Comparison of ENCODE assay signal across 14 cellular contexts in genomic region chr17:35160354-35161201, GRCh38. TPM values are rescaled to one million over a fixed set of nuclear protein-coding genes. Genes with fewer than 3 reads are reported as not detected.
A peak's percentile ranks its signal among the peaks of the same experiment; 100 is the strongest.
DNase-seq lines count a peak whose midpoint lies in the region; ATAC-seq and TF ChIP-seq lines count a peak whose summit lies in the region.
"Had no signal": no experiment of that assay in that cellular context is flagged by ENCODE, and none has a peak within 500 bp of the region (broad histone marks: within the 10 kb centered on the region; RNA-seq: fewer than 3 reads in every experiment).

No MANE protein-coding gene starts in this region.

- ATAC-seq in CD8-positive, alpha-beta T cell, result peak; percentile 73
- peak; percentile 79 to 81 for ATAC-seq in natural killer cell treated with Interleukin-12 subunit alpha and Interleukin-12 subunit beta and Interleukin-15 and Interleukin-18, amount 100 ng/mL, for 72 hours

- no peak for TF ChIP-seq CTCF in CD8-positive, alpha-beta T cell (IDR thresholded peaks at IDR 0.05)

- H3K9me3 Mint-ChIP-seq in CD8-positive, alpha-beta T cell, result peaks cover 3% of the 10 kb centered on the region
- no peaks in the 10 kb centered on the region for H3K9me3 Mint-ChIP-seq in T-helper 2 cell treated with Interferon-gamma antibody and Interleukin-4, amounts not matched to agents 5 μg/mL and 100 μg/mL, for 36 hours
- H3K9me3 Mint-ChIP-seq in natural killer cell treated with Interleukin-12 subunit alpha and Interleukin-12 subunit beta and Interleukin-15 and Interleukin-18, amount 100 ng/mL, for 72 hours, result no peaks in the 10 kb centered on the region

- peak overlapping the region; percentile 95 for H3K27ac Mint-ChIP-seq in CD8-positive, alpha-beta T cell
- H3K27ac Mint-ChIP-seq in T-helper 2 cell treated with Interferon-gamma antibody and Interleukin-4, amounts not matched to agents 5 μg/mL and 100 μg/mL, for 36 hours, result peak overlapping the region; percentile 80
- peak overlapping the region; percentile 83 to 85 for H3K27ac Mint-ChIP-seq in natural killer cell treated with Interleukin-12 subunit alpha and Interleukin-12 subunit beta and Interleukin-15 and Interleukin-18, amount 100 ng/mL, for 72 hours

- no peaks in the 10 kb centered on the region for H3K9me3 ChIP-seq in CD8-positive, alpha-beta T cell (ENCODE audit: low read length)
- H3K9me3 ChIP-seq: stomach had no signal

- H3K27me3 ChIP-seq in CD8-positive, alpha-beta T cell (ENCODE audit: insufficient read depth, low read length), result no peaks in the 10 kb centered on the region

- DNase-seq in CD8-positive, alpha-beta T cell, result peak in 5 of 7 experiments; percentile 23 to 71 (median 55)
- DNase-seq in T-helper 2 cell treated with Interferon-gamma antibody and Interleukin-4, amounts not matched to agents 5 μg/mL and 100 μg/mL, for 36 hours (ENCODE audit: low spot score), result no peak
- peak; percentile 23 for DNase-seq in activated naive CD4-positive, alpha-beta T cell treated with Interleukin-2 at 50 U/mL for 16 hours
- DNase-seq in natural killer cell treated with Interleukin-12 subunit alpha and Interleukin-12 subunit beta and Interleukin-15 and Interleukin-18, amount 100 ng/mL, for 72 hours (ENCODE audit: low spot score), result no peak
- DNase-seq in nucleus accumbens (lab: John Stamatoyannopoulos, UW) (no peak), NCI-H345 (lab: John Stamatoyannopoulos, UW) (no peak), pons (ENCODE audit: low spot score) (no peak), NCI-H2107 treated with DMSO at 0.1 percent for 48 hours (lab: John Stamatoyannopoulos, UW; ENCODE audit: unreplicated experiment) (no peak)
- DNase-seq: NCI-H1048, NCI-H526, stomach had no signal

- H3K36me3 ChIP-seq in CD8-positive, alpha-beta T cell (ENCODE audit: insufficient read depth, low read length), result no peaks in the 10 kb centered on the region
- H3K36me3 ChIP-seq: stomach had no signal

- intact Hi-C loops in CD8-positive, alpha-beta T cell (cut with DNase I, micrococcal nuclease), result loop anchor here in 1 of 2 experiments (1.0 kb wide), 1 partner anchor 18 kb away; the partner anchor contains the start of gene NLE1

- CTCF ChIA-PET in CD8-positive, alpha-beta T cell (lab: Charles Lee), result interaction anchor here (0.8 to 1.7 kb wide), 7 partner anchors 11 to 618 kb away, joined by 3 to 8 read pairs (median 3); no protein-coding TSS in a partner anchor

- peaks cover 56% of the 10 kb centered on the region for H3K4me1 Mint-ChIP-seq in CD8-positive, alpha-beta T cell (ENCODE audit: low read depth)
- peaks cover 34% of the 10 kb centered on the region for H3K4me1 Mint-ChIP-seq in T-helper 2 cell treated with Interferon-gamma antibody and Interleukin-4, amounts not matched to agents 5 μg/mL and 100 μg/mL, for 36 hours (ENCODE audit: low read depth)
- H3K4me1 Mint-ChIP-seq in natural killer cell treated with Interleukin-12 subunit alpha and Interleukin-12 subunit beta and Interleukin-15 and Interleukin-18, amount 100 ng/mL, for 72 hours (ENCODE audit: low read depth in 2 of 2), result peaks cover 36 to 37% of the 10 kb centered on the region in 2 donors

- H3K4me3 ChIP-seq in CD8-positive, alpha-beta T cell (ENCODE audit: low read depth, low read length), result peak overlapping the region; percentile 5
- H3K4me3 ChIP-seq: stomach had no signal

- no peaks in the 10 kb centered on the region for H3K27me3 Mint-ChIP-seq in CD8-positive, alpha-beta T cell (ENCODE audit: low read depth)
- H3K27me3 Mint-ChIP-seq in T-helper 2 cell treated with Interferon-gamma antibody and Interleukin-4, amounts not matched to agents 5 μg/mL and 100 μg/mL, for 36 hours (ENCODE audit: low read depth), result peaks cover 5% of the 10 kb centered on the region
- H3K27me3 Mint-ChIP-seq in natural killer cell treated with Interleukin-12 subunit alpha and Interleukin-12 subunit beta and Interleukin-15 and Interleukin-18, amount 100 ng/mL, for 72 hours, result no peaks in the 10 kb centered on the region

- peaks cover 53% of the 10 kb centered on the region for H3K4me1 ChIP-seq in CD8-positive, alpha-beta T cell (ENCODE audit: insufficient read depth, low read length)
- H3K4me1 ChIP-seq: stomach had no signal

- no peaks in the 10 kb centered on the region for H3K36me3 Mint-ChIP-seq in CD8-positive, alpha-beta T cell
- H3K36me3 Mint-ChIP-seq in T-helper 2 cell treated with Interferon-gamma antibody and Interleukin-4, amounts not matched to agents 5 μg/mL and 100 μg/mL, for 36 hours (ENCODE audit: low read depth), result peaks cover 2% of the 10 kb centered on the region
- H3K36me3 Mint-ChIP-seq in natural killer cell treated with Interleukin-12 subunit alpha and Interleukin-12 subunit beta and Interleukin-15 and Interleukin-18, amount 100 ng/mL, for 72 hours, result no peaks in the 10 kb centered on the region

- POLR2A ChIA-PET in CD8-positive, alpha-beta T cell (lab: Charles Lee), result interaction anchor here (0.9 to 1.9 kb wide), 13 partner anchors 12 to 649 kb away, joined by 3 to 13 read pairs (median 4); partner anchors contain the start of genes NLE1, SLFN12L, SLFN5 and TAF15

- peak overlapping the region; percentile 70 for H3K4me3 Mint-ChIP-seq in CD8-positive, alpha-beta T cell
- peak overlapping the region; percentile 59 for H3K4me3 Mint-ChIP-seq in T-helper 2 cell treated with Interferon-gamma antibody and Interleukin-4, amounts not matched to agents 5 μg/mL and 100 μg/mL, for 36 hours
- peak overlapping the region; percentile 81 for H3K4me3 Mint-ChIP-seq in natural killer cell treated with Interleukin-12 subunit alpha and Interleukin-12 subunit beta and Interleukin-15 and Interleukin-18, amount 100 ng/mL, for 72 hours

- peak overlapping the region; percentile 40 for H3K27ac ChIP-seq in CD8-positive, alpha-beta T cell (ENCODE audit: low read depth, low read length)
- H3K27ac ChIP-seq: stomach had no signal

RNA-seq across cellular contexts. Expression of gene UNC45B, which starts 13.0 kb away (rescaled TPM):
- total RNA-seq in CD8-positive, alpha-beta T cell, result under 1 TPM; 0.19 to 0.38 TPM
- under 1 TPM in 1 of 2 donors, not detected in 1; 0.14 TPM for total RNA-seq in natural killer cell treated with Interleukin-12 subunit alpha and Interleukin-12 subunit beta and Interleukin-15 and Interleukin-18, amount 100 ng/mL, for 72 hours
- total RNA-seq: lung microvascular endothelial cell had no signal

RNA-seq across cellular contexts. Expression of gene NLE1, which starts 18.5 kb away (rescaled TPM):
- 10 to 100 TPM in 1 of 2 experiments, 1 to 10 TPM in 1; 9.4 to 11.3 TPM for total RNA-seq in CD8-positive, alpha-beta T cell
- 10 to 100 TPM; 29.2 to 73.1 TPM for total RNA-seq in natural killer cell treated with Interleukin-12 subunit alpha and Interleukin-12 subunit beta and Interleukin-15 and Interleukin-18, amount 100 ng/mL, for 72 hours

RNA-seq across cellular contexts. Expression of gene SLC35G3, which starts 33.6 kb away (rescaled TPM):
- not detected for total RNA-seq in CD8-positive, alpha-beta T cell
- not detected for total RNA-seq in natural killer cell treated with Interleukin-12 subunit alpha and Interleukin-12 subunit beta and Interleukin-15 and Interleukin-18, amount 100 ng/mL, for 72 hours
- total RNA-seq: H1, lung microvascular endothelial cell, omental fat pad, stomach had no signal

RNA-seq across cellular contexts. Expression of gene FNDC8, which starts 39.2 kb away (rescaled TPM):
- not detected for total RNA-seq in CD8-positive, alpha-beta T cell
- not detected for total RNA-seq in natural killer cell treated with Interleukin-12 subunit alpha and Interleukin-12 subunit beta and Interleukin-15 and Interleukin-18, amount 100 ng/mL, for 72 hours
- total RNA-seq: H1, lung microvascular endothelial cell, omental fat pad, stomach had no signal

RNA-seq across cellular contexts. Expression of gene RAD51D, which starts 40.9 kb away (rescaled TPM):
- total RNA-seq in CD8-positive, alpha-beta T cell, result 1 to 10 TPM; 6.9 to 8.7 TPM
- total RNA-seq in natural killer cell treated with Interleukin-12 subunit alpha and Interleukin-12 subunit beta and Interleukin-15 and Interleukin-18, amount 100 ng/mL, for 72 hours, result 10 to 100 TPM; 27.8 to 68.3 TPM

Comparison
In these comparisons a context has a peak if more than half of its experiments do, and no peak if none do; other contexts are left out.
1. DNase-seq: peak in CD8-positive, alpha-beta T cell (5 of 7) and activated naive CD4-positive, alpha-beta T cell treated with Interleukin-2 at 50 U/mL for 16 hours (single experiment); none in T-helper 2 cell treated with Interferon-gamma antibody and Interleukin-4, amounts not matched to agents 5 μg/mL and 100 μg/mL, for 36 hours (single experiment), natural killer cell treated with Interleukin-12 subunit alpha and Interleukin-12 subunit beta and Interleukin-15 and Interleukin-18, amount 100 ng/mL, for 72 hours (single experiment), nucleus accumbens (0 of 56), NCI-H345 (single experiment), pons (single experiment) and NCI-H2107 treated with DMSO at 0.1 percent for 48 hours (single experiment).
2. Peak in every context shown above with its lines, with median percentiles within 50 percentile points of each other: H3K27ac Mint-ChIP-seq and H3K4me3 Mint-ChIP-seq.